1 cellular context compared by ENCODE assay signal in the genomic region with DNA sequence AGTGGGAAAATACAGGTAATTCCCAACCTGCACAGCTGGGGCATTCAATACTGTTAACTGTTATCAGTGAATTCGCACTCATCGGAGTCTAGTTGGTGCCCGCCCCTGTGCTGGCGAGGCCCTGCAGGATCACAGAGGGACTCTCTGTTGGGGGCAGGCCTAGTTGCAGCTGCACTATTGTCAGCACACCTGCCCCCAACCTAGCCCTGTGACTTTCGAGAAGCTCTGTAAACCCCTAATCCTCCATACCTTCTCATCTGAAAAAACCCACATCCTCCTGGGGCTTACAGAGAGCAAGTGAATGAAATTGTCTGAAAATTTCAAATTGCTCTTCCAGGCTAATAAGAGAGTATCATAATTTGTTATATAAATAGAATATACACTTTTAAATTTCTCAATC.
TF ChIP-seq lines count a peak whose summit lies in the region.

No MANE protein-coding gene starts in this region.

TF ChIP-seq in WTC11, 78 proteins besides CTCF, POLR2A, EP300 and RAD21 (continued from another document):
- TF ChIP-seq, protein P1, sequence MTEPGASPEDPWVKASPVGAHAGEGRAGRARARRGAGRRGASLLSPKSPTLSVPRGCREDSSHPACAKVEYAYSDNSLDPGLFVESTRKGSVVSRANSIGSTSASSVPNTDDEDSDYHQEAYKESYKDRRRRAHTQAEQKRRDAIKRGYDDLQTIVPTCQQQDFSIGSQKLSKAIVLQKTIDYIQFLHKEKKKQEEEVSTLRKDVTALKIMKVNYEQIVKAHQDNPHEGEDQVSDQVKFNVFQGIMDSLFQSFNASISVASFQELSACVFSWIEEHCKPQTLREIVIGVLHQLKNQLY (CRISPR knock-in tag; IDR thresholded peaks at IDR 0.05): no peak
